Comparison of ENCODE assay signal across 1 cellular context in genomic region chr22:21758465-21758864, GRCh38.
A peak's percentile ranks its signal among the peaks of the same experiment; 100 is the strongest.
TF ChIP-seq lines count a peak whose summit lies in the region.

No MANE protein-coding gene starts in this region.

TF ChIP-seq in HepG2, 621 proteins besides CTCF, POLR2A, EP300 and RAD21:
- no peak for TF ChIP-seq PRDM15 (CRISPR knock-in tag; IDR thresholded peaks at IDR 0.05)
- no peak for TF ChIP-seq ZNF333 (CRISPR knock-in tag; IDR thresholded peaks at IDR 0.05; ENCODE audit: borderline replicate concordance)
- peak; percentile 91 for TF ChIP-seq RBM22 (optimal IDR thresholded peaks at IDR 0.05; ENCODE audit: low read length)
- peak; percentile 74 for TF ChIP-seq AGO2 (optimal IDR thresholded peaks at IDR 0.05; ENCODE audit: low read depth, low read length)
- TF ChIP-seq MAX (IDR thresholded peaks at IDR 0.05) = no peak
